Comparison of ENCODE assay signal across 29 cellular contexts in genomic region chr10:30993155-30993554, GRCh38.
"Had no signal": no experiment of that assay in that cellular context is flagged by ENCODE, and none has a peak within 500 bp of the region (broad histone marks: within the 10 kb centered on the region; RNA-seq: fewer than 3 reads in every experiment).

No MANE protein-coding gene starts in this region.

- H3K27ac ChIP-seq: brain microvascular endothelial cell, foreskin keratinocyte, right lobe of liver, upper lobe of right lung had no signal

- H3K36me3 ChIP-seq: brain microvascular endothelial cell, right lobe of liver, thyroid gland, upper lobe of right lung had no signal

- H3K4me3 ChIP-seq: right lobe of liver, skin epidermis, thyroid gland, upper lobe of right lung had no signal

- H3K27ac Mint-ChIP-seq: activated CD4-positive, alpha-beta T cell treated with anti-CD3 and anti-CD28 coated beads for 36 hours; activated naive CD4-positive, alpha-beta T cell treated with anti-CD3 and anti-CD28 coated beads for 36 hours; activated naive CD8-positive, alpha-beta T cell treated with anti-CD3 and anti-CD28 coated beads for 36 hours; effector memory CD8-positive, alpha-beta T cell; mesothelial cell of epicardium; naive thymus-derived CD8-positive, alpha-beta T cell; stimulated activated effector memory CD8-positive, alpha-beta T cell treated with anti-CD3 and anti-CD28 coated beads, Interleukin-12 subunit alpha, Interleukin-12 subunit beta, amount 100 ng/mL, for 72 hours; stimulated activated naive CD8-positive, alpha-beta T cell treated with anti-CD3 and anti-CD28 coated beads, Interleukin-15, Interleukin-2, amounts not matched to agents 100 ng/mL and 50 ng/mL, for 24 hours had no signal

- ATAC-seq: activated CD4-positive, alpha-beta T cell treated with anti-CD3 and anti-CD28 coated beads for 36 hours; effector memory CD8-positive, alpha-beta T cell; foreskin keratinocyte; naive thymus-derived CD8-positive, alpha-beta T cell; right lobe of liver; stimulated activated effector memory CD8-positive, alpha-beta T cell treated with anti-CD3 and anti-CD28 coated beads, Interleukin-12 subunit alpha, Interleukin-12 subunit beta, amount 100 ng/mL, for 72 hours; upper lobe of right lung had no signal

- H3K4me1 ChIP-seq: foreskin keratinocyte had no signal

- H3K9me3 Mint-ChIP-seq: effector memory CD8-positive, alpha-beta T cell; stimulated activated effector memory CD8-positive, alpha-beta T cell treated with anti-CD3 and anti-CD28 coated beads, Interleukin-12 subunit alpha, Interleukin-12 subunit beta, amount 100 ng/mL, for 72 hours; stimulated activated naive CD8-positive, alpha-beta T cell treated with anti-CD3 and anti-CD28 coated beads, Interleukin-15, Interleukin-2, amounts not matched to agents 100 ng/mL and 50 ng/mL, for 24 hours had no signal

- H3K27me3 Mint-ChIP-seq: activated CD4-positive, alpha-beta T cell treated with anti-CD3 and anti-CD28 coated beads for 36 hours; activated naive CD8-positive, alpha-beta T cell treated with anti-CD3 and anti-CD28 coated beads for 36 hours; effector memory CD8-positive, alpha-beta T cell; naive thymus-derived CD8-positive, alpha-beta T cell; stimulated activated naive CD8-positive, alpha-beta T cell treated with anti-CD3 and anti-CD28 coated beads, Interleukin-15, Interleukin-2, amounts not matched to agents 100 ng/mL and 50 ng/mL, for 24 hours had no signal

- H3K4me1 Mint-ChIP-seq: neural crest cell had no signal

- H3K9me3 ChIP-seq: right lobe of liver, thyroid gland, upper lobe of right lung had no signal

- H3K36me3 Mint-ChIP-seq: stimulated activated effector memory CD8-positive, alpha-beta T cell treated with anti-CD3 and anti-CD28 coated beads, Interleukin-12 subunit alpha, Interleukin-12 subunit beta, amount 100 ng/mL, for 72 hours had no signal

- FAIRE-seq: astrocyte, endothelial cell of umbilical vein, islet of Langerhans had no signal

- DNase-seq: activated CD4-positive, alpha-beta T cell treated with anti-CD3 and anti-CD28 coated beads for 36 hours; activated CD4-positive, alpha-beta T cell treated with anti-CD3 and anti-CD28 coated beads, Interleukin-2, amount 50 U/mL, for 4 hours; activated CD4-positive, CD25-positive, alpha-beta regulatory T cell; activated CD8-positive, alpha-beta memory T cell treated with anti-CD3 and anti-CD28 coated beads for 24 hours; activated effector memory CD4-positive, alpha-beta T cell treated with Interleukin-2 at 50 U/mL for 16 hours; activated naive CD4-positive, alpha-beta T cell treated with anti-CD3 and anti-CD28 coated beads for 36 hours; activated naive CD8-positive, alpha-beta T cell treated with anti-CD3 and anti-CD28 coated beads for 36 hours; brain microvascular endothelial cell; caudate nucleus; cortex of kidney; effector memory CD8-positive, alpha-beta T cell; foreskin keratinocyte; naive thymus-derived CD8-positive, alpha-beta T cell; occipital lobe; right lobe of liver; stimulated activated CD4-positive, alpha-beta T cell treated with anti-CD3 and anti-CD28 coated beads, Interleukin-12 subunit alpha, Interleukin-12 subunit beta, amount 100 ng/mL, for 4 hours; stimulated activated CD4-positive, alpha-beta T cell treated with anti-CD3 and anti-CD28 coated beads, Interleukin-4, amount 100 ng/mL, for 24 hours; substantia nigra; T-helper 1 cell; upper lobe of right lung had no signal

- H3K4me3 Mint-ChIP-seq: activated CD4-positive, alpha-beta T cell treated with anti-CD3 and anti-CD28 coated beads for 36 hours; activated naive CD4-positive, alpha-beta T cell treated with anti-CD3 and anti-CD28 coated beads for 36 hours; activated naive CD8-positive, alpha-beta T cell treated with anti-CD3 and anti-CD28 coated beads for 36 hours; effector memory CD8-positive, alpha-beta T cell; mesothelial cell of epicardium; naive thymus-derived CD8-positive, alpha-beta T cell; neural crest cell; stimulated activated effector memory CD8-positive, alpha-beta T cell treated with anti-CD3 and anti-CD28 coated beads, Interleukin-12 subunit alpha, Interleukin-12 subunit beta, amount 100 ng/mL, for 72 hours; stimulated activated naive CD8-positive, alpha-beta T cell treated with anti-CD3 and anti-CD28 coated beads, Interleukin-15, Interleukin-2, amounts not matched to agents 100 ng/mL and 50 ng/mL, for 24 hours had no signal
